In genomic region chr7:83936056-83936703, GRCh38 we compare ENCODE assay signal across 9 cellular contexts.
DNase-seq lines count a peak whose midpoint lies in the region; ATAC-seq and TF ChIP-seq lines count a peak whose summit lies in the region.
"Had no signal": no experiment of that assay in that cellular context is flagged by ENCODE, and none has a peak within 500 bp of the region (broad histone marks: within the 10 kb centered on the region; RNA-seq: fewer than 3 reads in every experiment).

No MANE protein-coding gene starts in this region.

- H3K27ac Mint-ChIP-seq in H9 = peak overlapping the region in 2 of 3 experiments; percentile 30 to 45; a peak in 2 of 7 replicates

- no peaks in the 10 kb centered on the region for H3K9me2 ChIP-seq in Loucy (replicated peaks; ENCODE audit: low read depth, low read length)

- H3K9ac ChIP-seq in H9 (ENCODE audit: extremely low read depth, insufficient read length, low read length) (no peak overlapping the region), Loucy (ENCODE audit: low read depth, low read length, poor library complexity, severe bottlenecking) (no peak overlapping the region)
- H3K9ac ChIP-seq: BLaER1 had no signal

- H3K4ac ChIP-seq in H9 (ENCODE audit: low read depth, low read length) = no peak overlapping the region

- H4K8ac ChIP-seq in H9 (replicated peaks; ENCODE audit: insufficient read length, low read depth, low read length) = no peak overlapping the region

- H3K79me2 ChIP-seq in H9 (ENCODE audit: insufficient read depth, low read length) (no peaks in the 10 kb centered on the region), Loucy (ENCODE audit: insufficient read depth, low read length) (no peaks in the 10 kb centered on the region)

- no peaks in the 10 kb centered on the region for H3K27me3 Mint-ChIP-seq in H9 (ENCODE audit: low read depth)

- H3K18ac ChIP-seq in H9 (ENCODE audit: insufficient read length, low read depth, low read length) = no peak overlapping the region

- H2AFZ ChIP-seq in H9 (ENCODE audit: low read length) (no peak overlapping the region), Loucy (ENCODE audit: low read length) (no peak overlapping the region)

- H3K14ac ChIP-seq in H9 (ENCODE audit: insufficient read depth, low read length) = no peak overlapping the region

- no peak overlapping the region for H2BK120ac ChIP-seq in H9 (ENCODE audit: low read depth, low read length, poor library complexity, severe bottlenecking)

- H3T11ph ChIP-seq in H9 (ENCODE audit: low read length) = no peak overlapping the region

- no peak overlapping the region for H3K4me3 Mint-ChIP-seq in H9

- H3K27me3 ChIP-seq in H9 (ENCODE audit: insufficient read depth, low read length) (no peaks in the 10 kb centered on the region), Loucy (ENCODE audit: insufficient read depth, low read length, poor library complexity, severe bottlenecking) (no peaks in the 10 kb centered on the region), right cardiac atrium (ENCODE audit: control insufficient read depth, insufficient read depth) (no peaks in the 10 kb centered on the region)
- H3K27me3 ChIP-seq: BLaER1 had no signal

- no peaks in the 10 kb centered on the region for H3K79me1 ChIP-seq in H9 (ENCODE audit: insufficient read depth, low read depth, low read length, poor library complexity, severe bottlenecking)

- H2AK5ac ChIP-seq in H9 (ENCODE audit: insufficient read length, low read length) = no peak overlapping the region

- H3K4me1 ChIP-seq in H9 (ENCODE audit: insufficient read depth, low read length) (no peaks in the 10 kb centered on the region), Loucy (ENCODE audit: insufficient read depth, low read length, poor library complexity, severe bottlenecking) (no peaks in the 10 kb centered on the region), right cardiac atrium (ENCODE audit: control insufficient read depth, insufficient read depth, low read length) (no peaks in the 10 kb centered on the region)

- H2BK20ac ChIP-seq in H9 (ENCODE audit: low read depth, low read length, poor library complexity, severe bottlenecking) = no peak overlapping the region

- no peaks in the 10 kb centered on the region for H3F3A ChIP-seq in Loucy (ENCODE audit: low read depth)

- H4K20me1 ChIP-seq in H9 (ENCODE audit: control insufficient read depth, insufficient read depth, insufficient read length) (no peaks in the 10 kb centered on the region), Loucy (ENCODE audit: insufficient read depth, low read length, poor library complexity, severe bottlenecking) (no peaks in the 10 kb centered on the region)
- H4K20me1 ChIP-seq: BLaER1 had no signal

- TF ChIP-seq CTCF in H9 (conservative IDR thresholded peaks at IDR 0.05) (peak; percentile 97), Loucy (conservative IDR thresholded peaks at IDR 0.05; ENCODE audit: low read length) (peak; percentile 96)

- H3K4me2 ChIP-seq in H9 (ENCODE audit: insufficient read depth, insufficient read length, low read length) (no peak overlapping the region), Loucy (ENCODE audit: low read depth, low read length, poor library complexity, severe bottlenecking) (no peak overlapping the region)
- H3K4me2 ChIP-seq: BLaER1 had no signal

- no peak overlapping the region for H3K56ac ChIP-seq in H9 (ENCODE audit: insufficient read length, low read depth, low read length)

- peaks cover 2 to 7% of the 10 kb centered on the region in 2 experiments; a peak in 2 of 4 replicates for H3K4me1 Mint-ChIP-seq in H9

- no peak overlapping the region for H2BK12ac ChIP-seq in H9 (ENCODE audit: insufficient read length, low read depth, low read length)

- no peak overlapping the region for H3K23ac ChIP-seq in H9 (ENCODE audit: insufficient read length, low read depth, low read length)

- ATAC-seq in right cardiac atrium (peak; percentile 65 to 74), sciatic nerve (peak; percentile 74)

- H3K36me3 Mint-ChIP-seq in H9 (ENCODE audit: insufficient read depth in 1 of 3, low read depth in 3 of 3) = peaks cover 0 to 2% (median 0%) of the 10 kb centered on the region in 3 experiments; a peak in 1 of 7 replicates

- no peaks in the 10 kb centered on the region; a peak in 1 of 5 replicates for H3K9me3 Mint-ChIP-seq in H9

- H3K27ac ChIP-seq in H9 (ENCODE audit: insufficient read length, low read depth, low read length) (no peak overlapping the region), right cardiac atrium (ENCODE audit: low read length) (no peak overlapping the region)
- H3K27ac ChIP-seq: BLaER1 had no signal

- no peak overlapping the region for H3K4me3 ChIP-seq in Loucy (ENCODE audit: low read length, poor library complexity, severe bottlenecking)
- no peak overlapping the region for H3K4me3 ChIP-seq in right cardiac atrium (ENCODE audit: low read length)
- H3K4me3 ChIP-seq: BLaER1 had no signal

- H2BK15ac ChIP-seq in H9 (ENCODE audit: low read depth, low read length) = no peak overlapping the region

- H3K36me3 ChIP-seq in Loucy (ENCODE audit: insufficient read depth, low read length) = no peaks in the 10 kb centered on the region
- H3K36me3 ChIP-seq: BLaER1 had no signal

- intact Hi-C loops in right cardiac atrium (cut with DNase I) = loop anchor here in 2 of 4 donors (5.0 to 10.0 kb wide), 2 partner anchors 1086 to 1089 kb away; no protein-coding TSS in a partner anchor
- intact Hi-C loops in sciatic nerve (cut with DNase I) = no loop called here

- no peak overlapping the region for H4K5ac ChIP-seq in H9 (ENCODE audit: insufficient read length, low read depth, low read length)

- H4K91ac ChIP-seq in H9 (ENCODE audit: insufficient read length, low read depth, low read length) = no peak overlapping the region

- no peaks in the 10 kb centered on the region for H3K23me2 ChIP-seq in H9 (ENCODE audit: insufficient read length, low read depth, low read length, poor library complexity, severe bottlenecking)

- H2BK5ac ChIP-seq in H9 (ENCODE audit: insufficient read length, low read length) = no peak overlapping the region

- WGBS in H9 (ENCODE audit: extremely low coverage, insufficient read length, low lambda C conversion rate) = no CpG with 5 or more reads among the region's 4 CpGs
- WGBS in right cardiac atrium = 25% methylated on average over 4 of the region's 4 CpGs

- peak; percentile 44 for DNase-seq in NCI-H2227 (lab: John Stamatoyannopoulos, UW; ENCODE audit: unreplicated experiment)
- no peak for DNase-seq in NCI-H2227 treated with DMSO at 0.1 percent for 48 hours (lab: John Stamatoyannopoulos, UW)
- peak; percentile 52 for DNase-seq in H9
- peak; percentile 76 for DNase-seq in RPMI8226
- DNase-seq in amniotic epithelial cell (ENCODE audit: low read depth) = peak; percentile 70
- peak in 2 of 3 donors; percentile 28 to 54 for DNase-seq in right cardiac atrium
- peak; percentile 63 for DNase-seq in sciatic nerve (ENCODE audit: low spot score)

- H3K9me3 ChIP-seq in H9 (ENCODE audit: control insufficient read depth, low read depth, low read length) = no peaks in the 10 kb centered on the region
- no peaks in the 10 kb centered on the region for H3K9me3 ChIP-seq in Loucy (ENCODE audit: insufficient read depth, low read depth, low read length)
- H3K9me3 ChIP-seq in right cardiac atrium (ENCODE audit: control insufficient read depth, low read length) = no peaks in the 10 kb centered on the region
- H3K9me3 ChIP-seq: BLaER1 had no signal
